In the genomic region with DNA sequence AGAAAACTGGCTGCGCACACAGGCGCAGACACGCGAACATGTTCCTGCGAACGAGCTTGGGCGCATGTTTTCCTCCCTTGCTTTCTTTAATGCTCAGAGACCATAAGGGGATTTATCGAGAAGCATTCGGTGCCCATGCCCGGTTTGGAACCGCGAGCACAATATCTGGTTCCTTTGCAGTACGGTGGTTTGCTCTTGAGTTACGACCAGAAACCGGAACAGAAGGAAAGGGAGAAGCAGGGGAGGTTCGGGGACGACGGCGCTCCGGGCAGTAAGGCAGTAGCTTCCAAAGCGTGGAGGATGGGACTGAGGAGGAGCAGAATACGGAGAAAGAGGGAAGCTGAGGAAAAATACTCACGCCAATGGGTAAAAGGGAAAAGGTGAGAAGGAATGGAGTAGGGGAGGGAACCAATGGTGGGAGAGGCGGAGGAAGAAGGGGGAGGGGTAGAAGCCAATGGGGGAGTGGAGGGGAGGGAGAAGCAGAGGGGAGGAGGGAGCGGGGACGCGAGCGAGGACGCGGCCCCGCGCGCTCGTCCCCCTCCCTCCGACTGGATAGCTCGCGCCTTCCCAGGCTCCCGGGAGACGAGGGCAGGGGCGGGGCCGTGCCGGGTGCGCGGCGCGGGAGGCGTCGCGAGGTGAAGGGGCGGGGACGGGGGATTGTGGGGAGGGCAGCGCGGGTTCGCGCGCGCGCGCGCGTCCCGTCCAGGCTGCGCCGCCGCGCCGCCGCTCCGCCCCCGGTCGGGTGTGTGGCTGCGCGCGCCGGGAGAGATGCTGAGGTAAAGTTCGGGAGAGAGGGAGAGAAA, we compare ENCODE assay signal across 1 cellular context.
TF ChIP-seq lines count a peak whose summit lies in the region.

No MANE protein-coding gene starts in this region.

TF ChIP-seq in HepG2, 621 proteins besides CTCF, POLR2A, EP300 and RAD21 (continued from another document and continues in another):
- TF ChIP-seq, protein P1, sequence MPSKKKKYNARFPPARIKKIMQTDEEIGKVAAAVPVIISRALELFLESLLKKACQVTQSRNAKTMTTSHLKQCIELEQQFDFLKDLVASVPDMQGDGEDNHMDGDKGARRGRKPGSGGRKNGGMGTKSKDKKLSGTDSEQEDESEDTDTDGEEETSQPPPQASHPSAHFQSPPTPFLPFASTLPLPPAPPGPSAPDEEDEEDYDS (CRISPR knock-in tag; IDR thresholded peaks at IDR 0.05): peak; percentile 66; the same call in 1 of the 2 replicates
- TF ChIP-seq, protein P2, sequence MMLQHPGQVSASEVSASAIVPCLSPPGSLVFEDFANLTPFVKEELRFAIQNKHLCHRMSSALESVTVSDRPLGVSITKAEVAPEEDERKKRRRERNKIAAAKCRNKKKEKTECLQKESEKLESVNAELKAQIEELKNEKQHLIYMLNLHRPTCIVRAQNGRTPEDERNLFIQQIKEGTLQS (CRISPR knock-in tag; IDR thresholded peaks at IDR 0.05): no peak
- TF ChIP-seq MBNL3 (CRISPR knock-in tag; conservative IDR thresholded peaks at IDR 0.05) (no peak), ZNF274 (CRISPR knock-in tag; IDR thresholded peaks at IDR 0.05) (peak; percentile 93; the same call in 1 of the 2 replicates), ZNF17 (CRISPR knock-in tag; IDR thresholded peaks at IDR 0.05) (no peak), KLF9 (CRISPR knock-in tag; IDR thresholded peaks at IDR 0.05; ENCODE audit: low read depth) (0 out of 2 replicates have a peak, but pooled peaks have one; percentile 73), ZNF615 (CRISPR knock-in tag; IDR thresholded peaks at IDR 0.05; ENCODE audit: borderline replicate concordance) (peak; percentile 48; the same call in 1 of the 2 replicates), ZIK1 (CRISPR knock-in tag; IDR thresholded peaks at IDR 0.05; ENCODE audit: borderline replicate concordance, low read depth) (peak; percentile 32; the same call in 1 of the 2 replicates), ZNF224 (CRISPR knock-in tag; IDR thresholded peaks at IDR 0.05) (0 out of 2 replicates have a peak, but pooled peaks have one; percentile 86), EED (CRISPR knock-in tag; IDR thresholded peaks at IDR 0.05) (peak; percentile 5; the same call in 1 of the 2 replicates), XRCC5 (optimal IDR thresholded peaks at IDR 0.05; ENCODE audit: low read length) (no peak), HDAC2 (CRISPR knock-in tag; IDR thresholded peaks at IDR 0.05) (no peak; the same call in 1 of the 2 replicates), ZBTB3 (CRISPR knock-in tag; IDR thresholded peaks at IDR 0.05; ENCODE audit: borderline replicate concordance, low read depth) (0 out of 2 replicates have a peak, but pooled peaks have one; percentile 43), ZNF468 (CRISPR knock-in tag; IDR thresholded peaks at IDR 0.05) (no peak), NCOA1 (CRISPR knock-in tag; IDR thresholded peaks at IDR 0.05) (no peak), NFE2L1 (CRISPR knock-in tag; IDR thresholded peaks at IDR 0.05; ENCODE audit: borderline replicate concordance) (no peak), MAZ (IDR thresholded peaks at IDR 0.05; ENCODE audit: borderline replicate concordance, low read depth, low read length) (peak; percentile 100), MAZ (CRISPR knock-in tag; IDR thresholded peaks at IDR 0.05; ENCODE audit: low read depth) (peak; percentile 98), TCF7 (IDR thresholded peaks at IDR 0.05; ENCODE audit: low read depth) (no peak; the same call in 1 of the 2 replicates), BRD4 (CRISPR knock-in tag; IDR thresholded peaks at IDR 0.05) (peak; percentile 80), ZNF569 (CRISPR knock-in tag; IDR thresholded peaks at IDR 0.05; ENCODE audit: borderline replicate concordance) (0 out of 2 replicates have a peak, but pooled peaks have one; percentile 17), ZNF33B (CRISPR knock-in tag; IDR thresholded peaks at IDR 0.05) (peak; percentile 94), ZMYM3 (CRISPR knock-in tag; IDR thresholded peaks at IDR 0.05) (peak; percentile 77; the same call in 1 of the 2 replicates), ELF1 (CRISPR knock-in tag; IDR thresholded peaks at IDR 0.05) (peak; percentile 82), ZNF879 (CRISPR knock-in tag; IDR thresholded peaks at IDR 0.05) (peak; percentile 55; the same call in 1 of the 2 replicates), ZNF616 (CRISPR knock-in tag; IDR thresholded peaks at IDR 0.05; ENCODE audit: low read depth) (no peak; the same call in none of the 2 replicates), FOXK1 (CRISPR knock-in tag; IDR thresholded peaks at IDR 0.05; ENCODE audit: borderline replicate concordance, low read depth) (peak; percentile 52; the same call in 1 of the 2 replicates), SOX6 (IDR thresholded peaks at IDR 0.05) (no peak), SOX6 (CRISPR knock-in tag; IDR thresholded peaks at IDR 0.05) (peak; percentile 65), POLR2G (IDR thresholded peaks at IDR 0.05; ENCODE audit: low read depth, low read length) (peak; percentile 94), ZNF441 (CRISPR knock-in tag; IDR thresholded peaks at IDR 0.05; ENCODE audit: borderline replicate concordance) (peak; percentile 67; the same call in 1 of the 2 replicates), HES4 (CRISPR knock-in tag; IDR thresholded peaks at IDR 0.05; ENCODE audit: borderline replicate concordance) (peak; percentile 82), FOXA3 (CRISPR knock-in tag; IDR thresholded peaks at IDR 0.05) (no peak; the same call in 1 of the 2 replicates), HOXA3 (CRISPR knock-in tag; IDR thresholded peaks at IDR 0.05) (no peak), SPEN (CRISPR knock-in tag; IDR thresholded peaks at IDR 0.05; ENCODE audit: low read depth) (no peak), NFYC (CRISPR knock-in tag; IDR thresholded peaks at IDR 0.05) (peak; percentile 48; the same call in 1 of the 2 replicates), HOXD1 (CRISPR knock-in tag; IDR thresholded peaks at IDR 0.05) (no peak), ZNF350 (CRISPR knock-in tag; IDR thresholded peaks at IDR 0.05; ENCODE audit: borderline replicate concordance, low read depth) (peak; percentile 96; the same call in 1 of the 2 replicates), ZNF343 (CRISPR knock-in tag; IDR thresholded peaks at IDR 0.05) (peak; percentile 91; the same call in 1 of the 2 replicates), HOXA5 (CRISPR knock-in tag; IDR thresholded peaks at IDR 0.05) (no peak), ZNF501 (CRISPR knock-in tag; IDR thresholded peaks at IDR 0.05) (peak; percentile 98), GATAD2A (CRISPR knock-in tag; IDR thresholded peaks at IDR 0.05) (peak; percentile 50)
- TF ChIP-seq, protein P3, sequence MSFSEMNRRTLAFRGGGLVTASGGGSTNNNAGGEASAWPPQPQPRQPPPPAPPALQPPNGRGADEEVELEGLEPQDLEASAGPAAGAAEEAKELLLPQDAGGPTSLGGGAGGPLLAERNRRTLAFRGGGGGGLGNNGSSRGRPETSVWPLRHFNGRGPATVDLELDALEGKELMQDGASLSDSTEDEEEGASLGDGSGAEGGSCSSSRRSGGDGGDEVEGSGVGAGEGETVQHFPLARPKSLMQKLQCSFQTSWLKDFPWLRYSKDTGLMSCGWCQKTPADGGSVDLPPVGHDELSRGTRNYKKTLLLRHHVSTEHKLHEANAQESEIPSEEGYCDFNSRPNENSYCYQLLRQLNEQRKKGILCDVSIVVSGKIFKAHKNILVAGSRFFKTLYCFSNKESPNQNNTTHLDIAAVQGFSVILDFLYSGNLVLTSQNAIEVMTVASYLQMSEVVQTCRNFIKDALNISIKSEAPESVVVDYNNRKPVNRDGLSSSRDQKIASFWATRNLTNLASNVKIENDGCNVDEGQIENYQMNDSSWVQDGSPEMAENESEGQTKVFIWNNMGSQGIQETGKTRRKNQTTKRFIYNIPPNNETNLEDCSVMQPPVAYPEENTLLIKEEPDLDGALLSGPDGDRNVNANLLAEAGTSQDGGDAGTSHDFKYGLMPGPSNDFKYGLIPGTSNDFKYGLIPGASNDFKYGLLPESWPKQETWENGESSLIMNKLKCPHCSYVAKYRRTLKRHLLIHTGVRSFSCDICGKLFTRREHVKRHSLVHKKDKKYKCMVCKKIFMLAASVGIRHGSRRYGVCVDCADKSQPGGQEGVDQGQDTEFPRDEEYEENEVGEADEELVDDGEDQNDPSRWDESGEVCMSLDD (CRISPR knock-in tag; IDR thresholded peaks at IDR 0.05; ENCODE audit: borderline replicate concordance): peak; percentile 14; the same call in 1 of the 2 replicates
- TF ChIP-seq, protein P4, sequence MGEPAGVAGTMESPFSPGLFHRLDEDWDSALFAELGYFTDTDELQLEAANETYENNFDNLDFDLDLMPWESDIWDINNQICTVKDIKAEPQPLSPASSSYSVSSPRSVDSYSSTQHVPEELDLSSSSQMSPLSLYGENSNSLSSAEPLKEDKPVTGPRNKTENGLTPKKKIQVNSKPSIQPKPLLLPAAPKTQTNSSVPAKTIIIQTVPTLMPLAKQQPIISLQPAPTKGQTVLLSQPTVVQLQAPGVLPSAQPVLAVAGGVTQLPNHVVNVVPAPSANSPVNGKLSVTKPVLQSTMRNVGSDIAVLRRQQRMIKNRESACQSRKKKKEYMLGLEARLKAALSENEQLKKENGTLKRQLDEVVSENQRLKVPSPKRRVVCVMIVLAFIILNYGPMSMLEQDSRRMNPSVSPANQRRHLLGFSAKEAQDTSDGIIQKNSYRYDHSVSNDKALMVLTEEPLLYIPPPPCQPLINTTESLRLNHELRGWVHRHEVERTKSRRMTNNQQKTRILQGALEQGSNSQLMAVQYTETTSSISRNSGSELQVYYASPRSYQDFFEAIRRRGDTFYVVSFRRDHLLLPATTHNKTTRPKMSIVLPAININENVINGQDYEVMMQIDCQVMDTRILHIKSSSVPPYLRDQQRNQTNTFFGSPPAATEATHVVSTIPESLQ (CRISPR knock-in tag; conservative IDR thresholded peaks at IDR 0.05): no peak
- TF ChIP-seq, protein P5, sequence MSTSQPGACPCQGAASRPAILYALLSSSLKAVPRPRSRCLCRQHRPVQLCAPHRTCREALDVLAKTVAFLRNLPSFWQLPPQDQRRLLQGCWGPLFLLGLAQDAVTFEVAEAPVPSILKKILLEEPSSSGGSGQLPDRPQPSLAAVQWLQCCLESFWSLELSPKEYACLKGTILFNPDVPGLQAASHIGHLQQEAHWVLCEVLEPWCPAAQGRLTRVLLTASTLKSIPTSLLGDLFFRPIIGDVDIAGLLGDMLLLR (CRISPR knock-in tag; IDR thresholded peaks at IDR 0.05): no peak
- TF ChIP-seq, protein P6, sequence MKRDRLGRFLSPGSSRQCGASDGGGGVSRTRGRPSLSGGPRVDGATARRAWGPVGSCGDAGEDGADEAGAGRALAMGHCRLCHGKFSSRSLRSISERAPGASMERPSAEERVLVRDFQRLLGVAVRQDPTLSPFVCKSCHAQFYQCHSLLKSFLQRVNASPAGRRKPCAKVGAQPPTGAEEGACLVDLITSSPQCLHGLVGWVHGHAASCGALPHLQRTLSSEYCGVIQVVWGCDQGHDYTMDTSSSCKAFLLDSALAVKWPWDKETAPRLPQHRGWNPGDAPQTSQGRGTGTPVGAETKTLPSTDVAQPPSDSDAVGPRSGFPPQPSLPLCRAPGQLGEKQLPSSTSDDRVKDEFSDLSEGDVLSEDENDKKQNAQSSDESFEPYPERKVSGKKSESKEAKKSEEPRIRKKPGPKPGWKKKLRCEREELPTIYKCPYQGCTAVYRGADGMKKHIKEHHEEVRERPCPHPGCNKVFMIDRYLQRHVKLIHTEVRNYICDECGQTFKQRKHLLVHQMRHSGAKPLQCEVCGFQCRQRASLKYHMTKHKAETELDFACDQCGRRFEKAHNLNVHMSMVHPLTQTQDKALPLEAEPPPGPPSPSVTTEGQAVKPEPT (CRISPR knock-in tag; IDR thresholded peaks at IDR 0.05; ENCODE audit: low read depth): no peak
- TF ChIP-seq, protein P7, sequence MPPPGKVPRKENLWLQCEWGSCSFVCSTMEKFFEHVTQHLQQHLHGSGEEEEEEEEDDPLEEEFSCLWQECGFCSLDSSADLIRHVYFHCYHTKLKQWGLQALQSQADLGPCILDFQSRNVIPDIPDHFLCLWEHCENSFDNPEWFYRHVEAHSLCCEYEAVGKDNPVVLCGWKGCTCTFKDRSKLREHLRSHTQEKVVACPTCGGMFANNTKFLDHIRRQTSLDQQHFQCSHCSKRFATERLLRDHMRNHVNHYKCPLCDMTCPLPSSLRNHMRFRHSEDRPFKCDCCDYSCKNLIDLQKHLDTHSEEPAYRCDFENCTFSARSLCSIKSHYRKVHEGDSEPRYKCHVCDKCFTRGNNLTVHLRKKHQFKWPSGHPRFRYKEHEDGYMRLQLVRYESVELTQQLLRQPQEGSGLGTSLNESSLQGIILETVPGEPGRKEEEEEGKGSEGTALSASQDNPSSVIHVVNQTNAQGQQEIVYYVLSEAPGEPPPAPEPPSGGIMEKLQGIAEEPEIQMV (CRISPR knock-in tag; IDR thresholded peaks at IDR 0.05; ENCODE audit: low read depth): peak; percentile 63
- TF ChIP-seq, protein P8, sequence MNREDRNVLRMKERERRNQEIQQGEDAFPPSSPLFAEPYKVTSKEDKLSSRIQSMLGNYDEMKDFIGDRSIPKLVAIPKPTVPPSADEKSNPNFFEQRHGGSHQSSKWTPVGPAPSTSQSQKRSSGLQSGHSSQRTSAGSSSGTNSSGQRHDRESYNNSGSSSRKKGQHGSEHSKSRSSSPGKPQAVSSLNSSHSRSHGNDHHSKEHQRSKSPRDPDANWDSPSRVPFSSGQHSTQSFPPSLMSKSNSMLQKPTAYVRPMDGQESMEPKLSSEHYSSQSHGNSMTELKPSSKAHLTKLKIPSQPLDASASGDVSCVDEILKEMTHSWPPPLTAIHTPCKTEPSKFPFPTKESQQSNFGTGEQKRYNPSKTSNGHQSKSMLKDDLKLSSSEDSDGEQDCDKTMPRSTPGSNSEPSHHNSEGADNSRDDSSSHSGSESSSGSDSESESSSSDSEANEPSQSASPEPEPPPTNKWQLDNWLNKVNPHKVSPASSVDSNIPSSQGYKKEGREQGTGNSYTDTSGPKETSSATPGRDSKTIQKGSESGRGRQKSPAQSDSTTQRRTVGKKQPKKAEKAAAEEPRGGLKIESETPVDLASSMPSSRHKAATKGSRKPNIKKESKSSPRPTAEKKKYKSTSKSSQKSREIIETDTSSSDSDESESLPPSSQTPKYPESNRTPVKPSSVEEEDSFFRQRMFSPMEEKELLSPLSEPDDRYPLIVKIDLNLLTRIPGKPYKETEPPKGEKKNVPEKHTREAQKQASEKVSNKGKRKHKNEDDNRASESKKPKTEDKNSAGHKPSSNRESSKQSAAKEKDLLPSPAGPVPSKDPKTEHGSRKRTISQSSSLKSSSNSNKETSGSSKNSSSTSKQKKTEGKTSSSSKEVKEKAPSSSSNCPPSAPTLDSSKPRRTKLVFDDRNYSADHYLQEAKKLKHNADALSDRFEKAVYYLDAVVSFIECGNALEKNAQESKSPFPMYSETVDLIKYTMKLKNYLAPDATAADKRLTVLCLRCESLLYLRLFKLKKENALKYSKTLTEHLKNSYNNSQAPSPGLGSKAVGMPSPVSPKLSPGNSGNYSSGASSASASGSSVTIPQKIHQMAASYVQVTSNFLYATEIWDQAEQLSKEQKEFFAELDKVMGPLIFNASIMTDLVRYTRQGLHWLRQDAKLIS (CRISPR knock-in tag; IDR thresholded peaks at IDR 0.05): peak; percentile 75; the same call in 1 of the 2 replicates
- TF ChIP-seq, protein P9, sequence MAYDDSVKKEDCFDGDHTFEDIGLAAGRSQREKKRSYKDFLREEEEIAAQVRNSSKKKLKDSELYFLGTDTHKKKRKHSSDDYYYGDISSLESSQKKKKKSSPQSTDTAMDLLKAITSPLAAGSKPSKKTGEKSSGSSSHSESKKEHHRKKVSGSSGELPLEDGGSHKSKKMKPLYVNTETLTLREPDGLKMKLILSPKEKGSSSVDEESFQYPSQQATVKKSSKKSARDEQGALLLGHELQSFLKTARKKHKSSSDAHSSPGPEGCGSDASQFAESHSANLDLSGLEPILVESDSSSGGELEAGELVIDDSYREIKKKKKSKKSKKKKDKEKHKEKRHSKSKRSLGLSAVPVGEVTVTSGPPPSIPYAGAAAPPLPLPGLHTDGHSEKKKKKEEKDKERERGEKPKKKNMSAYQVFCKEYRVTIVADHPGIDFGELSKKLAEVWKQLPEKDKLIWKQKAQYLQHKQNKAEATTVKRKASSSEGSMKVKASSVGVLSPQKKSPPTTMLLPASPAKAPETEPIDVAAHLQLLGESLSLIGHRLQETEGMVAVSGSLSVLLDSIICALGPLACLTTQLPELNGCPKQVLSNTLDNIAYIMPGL (CRISPR knock-in tag; IDR thresholded peaks at IDR 0.05; ENCODE audit: borderline replicate concordance in 1 of 2, low read depth in 1 of 2): peak; percentile 12 to 95; a peak in 3 of 4 replicates
